In the genomic region with DNA sequence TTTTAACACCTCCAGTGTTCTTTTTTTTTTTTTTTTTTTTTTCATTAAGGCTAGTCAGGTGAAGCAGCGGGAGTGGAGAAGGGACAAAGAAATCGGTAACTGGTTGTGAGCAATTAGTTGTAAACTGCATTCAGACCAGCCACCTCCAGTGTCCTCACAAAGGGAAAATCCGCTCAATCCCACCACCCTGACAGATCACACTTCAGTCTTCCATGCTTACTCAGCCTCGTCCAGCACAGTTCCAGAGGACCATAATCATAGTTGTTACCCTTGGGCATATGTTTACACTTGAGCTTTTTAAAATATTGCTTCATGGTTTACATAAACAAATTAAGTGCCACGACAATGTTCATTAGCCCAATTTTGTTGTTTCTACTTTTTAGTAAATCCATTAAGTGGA, we compare ENCODE assay signal across 10 cellular contexts.
DNase-seq lines count a peak whose midpoint lies in the region; TF ChIP-seq lines count a peak whose summit lies in the region.
"Had no signal": no experiment of that assay in that cellular context is flagged by ENCODE, and none has a peak within 500 bp of the region (broad histone marks: within the 10 kb centered on the region; RNA-seq: fewer than 3 reads in every experiment).

No MANE protein-coding gene starts in this region.

- no peaks in the 10 kb centered on the region for H3K27me3 ChIP-seq in duodenal mucosa (ENCODE audit: control insufficient read depth in 1 of 2, insufficient read depth in 2 of 2, low read length in 2 of 2)
- H3K27me3 ChIP-seq in muscle layer of colon (ENCODE audit: control insufficient read depth in 1 of 2, insufficient read depth in 2 of 2, low read length in 2 of 2): no peaks in the 10 kb centered on the region
- H3K27me3 ChIP-seq in tibial artery: no peaks in the 10 kb centered on the region

- peaks cover 28 to 43% of the 10 kb centered on the region in 2 donors for H3K36me3 ChIP-seq in duodenal mucosa (ENCODE audit: control insufficient read depth in 1 of 2, insufficient read depth in 2 of 2, low read length in 2 of 2)
- peaks cover 40% of the 10 kb centered on the region for H3K36me3 ChIP-seq in muscle layer of colon (ENCODE audit: insufficient read depth, low read length)
- H3K36me3 ChIP-seq in tibial artery: peaks cover 31 to 50% (median 42%) of the 10 kb centered on the region in 3 donors

- no peaks in the 10 kb centered on the region for H3K9me3 ChIP-seq in duodenal mucosa (ENCODE audit: control insufficient read depth in 1 of 2, low read length in 2 of 2)
- H3K9me3 ChIP-seq in muscle layer of colon (ENCODE audit: low read length): no peaks in the 10 kb centered on the region
- no peaks in the 10 kb centered on the region for H3K9me3 ChIP-seq in tibial artery

- H3K9ac ChIP-seq in duodenal mucosa (ENCODE audit: low read depth in 1 of 2, low read length in 2 of 2): peak overlapping the region; percentile 1 to 8
- H3K9ac ChIP-seq in muscle layer of colon (ENCODE audit: low read length): no peak overlapping the region

- H3K4me3 ChIP-seq in duodenal mucosa (ENCODE audit: low read depth in 1 of 2, low read length in 2 of 2): no peak overlapping the region
- H3K4me3 ChIP-seq in muscle layer of colon (ENCODE audit: low read depth in 1 of 2, low read length in 2 of 2): peak overlapping the region in 1 of 2 donors; percentile 25
- H3K4me3 ChIP-seq in tibial artery: no peak overlapping the region

- DNase-seq in RWPE1 (ENCODE audit: low spot score) (no peak), tibial artery (peak in 1 of 2 donors; percentile 23), germinal center (ENCODE audit: low spot score) (no peak), anterior cingulate cortex (lab: John Stamatoyannopoulos, UW) (no peak), NCI-H82 treated with DMSO at 0.1 percent for 48 hours (lab: John Stamatoyannopoulos, UW; ENCODE audit: unreplicated experiment) (no peak)
- DNase-seq: activated B cell treated with CpG ODN at 0.5 μM for 24 hours, activated gamma-delta T cell, NCI-H1930 had no signal

- TF ChIP-seq CTCF in RWPE1 (conservative IDR thresholded peaks at IDR 0.05; ENCODE audit: low read depth) (no peak), tibial artery (IDR thresholded peaks at IDR 0.05) (no peak)

- intact Hi-C loops in tibial artery (cut with DNase I; ENCODE audit: low total_unique reads): no loop called here

- peaks cover 44 to 51% of the 10 kb centered on the region in 2 donors for H3K4me1 ChIP-seq in duodenal mucosa (ENCODE audit: control insufficient read depth in 1 of 2, insufficient read depth in 2 of 2, low read length in 2 of 2)
- H3K4me1 ChIP-seq in muscle layer of colon (ENCODE audit: insufficient read depth, low read length): peaks cover 50% of the 10 kb centered on the region
- H3K4me1 ChIP-seq in tibial artery: peaks cover 0 to 77% (median 58%) of the 10 kb centered on the region in 4 donors

- POLR2A ChIA-PET in RWPE1 (lab: Yijun Ruan, JAX; ENCODE audit: low non-redundant PET): no interaction called here

- peak overlapping the region; percentile 90 for H3K27ac ChIP-seq in RWPE1
- H3K27ac ChIP-seq in duodenal mucosa (ENCODE audit: low read depth, low read length): peak overlapping the region; percentile 69
- peak overlapping the region; percentile 59 for H3K27ac ChIP-seq in muscle layer of colon (ENCODE audit: low read depth, low read length)
- H3K27ac ChIP-seq in tibial artery: peak overlapping the region; percentile 57 to 62

- CTCF ChIA-PET in RWPE1 (lab: Yijun Ruan, JAX): interaction anchor here (1.0 kb wide), 1 partner anchor 213 kb away, joined by 3 read pairs; no protein-coding TSS in a partner anchor
